ENCODE assay signal across 1 cellular context in the genomic region with DNA sequence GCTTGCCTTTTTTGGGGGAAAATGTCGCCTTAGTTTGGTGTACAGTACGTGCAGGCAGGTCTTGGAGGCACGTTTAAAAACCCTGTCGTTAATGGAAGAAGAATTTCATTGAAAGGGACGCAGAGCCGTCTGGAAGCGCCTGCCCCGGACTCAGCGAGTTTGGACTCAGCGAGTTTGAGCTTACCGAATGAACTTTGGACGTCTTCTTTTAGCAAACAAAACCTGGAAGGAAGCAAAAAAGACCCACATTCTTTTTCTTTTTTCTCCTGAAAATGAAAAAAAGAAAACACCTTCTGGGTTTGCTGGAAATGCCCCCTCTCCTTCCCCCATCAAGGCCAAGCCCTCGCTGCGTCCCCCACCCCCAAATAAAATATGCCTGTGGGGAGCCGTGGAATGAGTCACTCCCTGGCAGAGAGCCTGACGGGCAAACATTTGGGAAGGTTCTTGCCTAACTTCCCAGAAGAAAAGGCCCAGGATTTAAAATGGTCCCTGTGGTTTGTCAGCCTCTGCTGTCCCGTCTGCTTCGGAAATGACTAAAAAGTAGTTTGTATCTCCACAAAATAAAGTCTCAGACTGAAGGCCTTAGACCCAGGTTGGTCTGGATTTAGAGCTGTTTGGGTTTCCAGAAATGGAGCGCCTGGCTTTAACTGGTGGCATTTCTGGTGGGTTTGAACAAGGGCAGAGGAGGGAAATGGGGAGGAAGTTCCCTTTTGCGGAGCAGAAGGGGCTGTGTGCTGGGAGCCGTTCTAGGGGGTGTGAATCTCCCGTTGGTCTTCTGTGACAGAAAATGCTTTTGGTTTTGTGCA.
TF ChIP-seq lines count a peak whose summit lies in the region.

No MANE protein-coding gene starts in this region.

TF ChIP-seq in HepG2, 621 proteins besides CTCF, POLR2A, EP300 and RAD21 (continued from another document and continues in another):
- TF ChIP-seq, protein P1, sequence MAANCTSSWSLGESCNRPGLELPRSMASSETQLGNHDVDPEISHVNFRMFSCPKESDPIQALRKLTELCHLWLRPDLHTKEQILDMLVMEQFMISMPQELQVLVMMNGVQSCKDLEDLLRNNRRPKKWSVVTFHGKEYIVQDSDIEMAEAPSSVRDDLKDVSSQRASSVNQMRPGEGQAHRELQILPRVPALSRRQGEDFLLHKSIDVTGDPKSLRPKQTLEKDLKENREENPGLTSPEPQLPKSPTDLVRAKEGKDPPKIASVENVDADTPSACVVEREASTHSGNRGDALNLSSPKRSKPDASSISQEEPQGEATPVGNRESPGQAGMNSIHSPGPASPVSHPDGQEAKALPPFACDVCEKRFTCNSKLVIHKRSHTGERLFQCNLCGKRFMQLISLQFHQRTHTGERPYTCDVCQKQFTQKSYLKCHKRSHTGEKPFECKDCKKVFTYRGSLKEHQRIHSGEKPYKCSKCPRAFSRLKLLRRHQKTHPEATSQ (CRISPR knock-in tag; IDR thresholded peaks at IDR 0.05; ENCODE audit: borderline replicate concordance): no peak
- TF ChIP-seq SRSF9 (IDR thresholded peaks at IDR 0.05; ENCODE audit: borderline replicate concordance, insufficient read depth, low read depth, low read length, poor library complexity, severe bottlenecking) (no peak), NFIC (IDR thresholded peaks at IDR 0.05; ENCODE audit: low read length) (peak; percentile 92), SATB2 (CRISPR knock-in tag; IDR thresholded peaks at IDR 0.05) (no peak), MTA3 (CRISPR knock-in tag; IDR thresholded peaks at IDR 0.05) (no peak), XBP1 (CRISPR knock-in tag; IDR thresholded peaks at IDR 0.05) (no peak), LCORL (IDR thresholded peaks at IDR 0.05) (peak; percentile 61), LCORL (CRISPR knock-in tag; IDR thresholded peaks at IDR 0.05) (peak; percentile 95), ZBTB3 (CRISPR knock-in tag; IDR thresholded peaks at IDR 0.05; ENCODE audit: borderline replicate concordance, low read depth) (no peak), ZNF264 (CRISPR knock-in tag; IDR thresholded peaks at IDR 0.05) (no peak), HNRNPH1 (optimal IDR thresholded peaks at IDR 0.05; ENCODE audit: low read depth, low read length) (no peak), PRMT3 (CRISPR knock-in tag; IDR thresholded peaks at IDR 0.05; ENCODE audit: borderline replicate concordance, low read depth) (no peak), RFX1 (IDR thresholded peaks at IDR 0.05) (no peak), ZNF607 (CRISPR knock-in tag; IDR thresholded peaks at IDR 0.05; ENCODE audit: borderline replicate concordance) (no peak), MIXL1 (CRISPR knock-in tag; IDR thresholded peaks at IDR 0.05) (no peak), XRCC5 (optimal IDR thresholded peaks at IDR 0.05; ENCODE audit: low read length) (no peak), ZNF354B (CRISPR knock-in tag; IDR thresholded peaks at IDR 0.05) (no peak), ZNF776 (CRISPR knock-in tag; IDR thresholded peaks at IDR 0.05) (no peak), SCMH1 (CRISPR knock-in tag; IDR thresholded peaks at IDR 0.05; ENCODE audit: borderline replicate concordance) (no peak), ARNT (IDR thresholded peaks at IDR 0.05) (no peak), KLF16 (CRISPR knock-in tag; IDR thresholded peaks at IDR 0.05) (peak in 1 of 2 experiments; percentile 49; a peak in 1 of 4 replicates), PTBP1 (IDR thresholded peaks at IDR 0.05; ENCODE audit: low read depth, low read length, poor library complexity, severe bottlenecking) (no peak)
- TF ChIP-seq, protein P2, sequence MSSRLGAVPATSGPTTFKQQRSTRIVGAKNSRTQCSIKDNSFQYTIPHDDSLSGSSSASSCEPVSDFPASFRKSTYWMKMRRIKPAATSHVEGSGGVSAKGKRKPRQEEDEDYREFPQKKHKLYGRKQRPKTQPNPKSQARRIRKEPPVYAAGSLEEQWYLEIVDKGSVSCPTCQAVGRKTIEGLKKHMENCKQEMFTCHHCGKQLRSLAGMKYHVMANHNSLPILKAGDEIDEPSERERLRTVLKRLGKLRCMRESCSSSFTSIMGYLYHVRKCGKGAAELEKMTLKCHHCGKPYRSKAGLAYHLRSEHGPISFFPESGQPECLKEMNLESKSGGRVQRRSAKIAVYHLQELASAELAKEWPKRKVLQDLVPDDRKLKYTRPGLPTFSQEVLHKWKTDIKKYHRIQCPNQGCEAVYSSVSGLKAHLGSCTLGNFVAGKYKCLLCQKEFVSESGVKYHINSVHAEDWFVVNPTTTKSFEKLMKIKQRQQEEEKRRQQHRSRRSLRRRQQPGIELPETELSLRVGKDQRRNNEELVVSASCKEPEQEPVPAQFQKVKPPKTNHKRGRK (CRISPR knock-in tag; IDR thresholded peaks at IDR 0.05): no peak
- TF ChIP-seq, protein P3, sequence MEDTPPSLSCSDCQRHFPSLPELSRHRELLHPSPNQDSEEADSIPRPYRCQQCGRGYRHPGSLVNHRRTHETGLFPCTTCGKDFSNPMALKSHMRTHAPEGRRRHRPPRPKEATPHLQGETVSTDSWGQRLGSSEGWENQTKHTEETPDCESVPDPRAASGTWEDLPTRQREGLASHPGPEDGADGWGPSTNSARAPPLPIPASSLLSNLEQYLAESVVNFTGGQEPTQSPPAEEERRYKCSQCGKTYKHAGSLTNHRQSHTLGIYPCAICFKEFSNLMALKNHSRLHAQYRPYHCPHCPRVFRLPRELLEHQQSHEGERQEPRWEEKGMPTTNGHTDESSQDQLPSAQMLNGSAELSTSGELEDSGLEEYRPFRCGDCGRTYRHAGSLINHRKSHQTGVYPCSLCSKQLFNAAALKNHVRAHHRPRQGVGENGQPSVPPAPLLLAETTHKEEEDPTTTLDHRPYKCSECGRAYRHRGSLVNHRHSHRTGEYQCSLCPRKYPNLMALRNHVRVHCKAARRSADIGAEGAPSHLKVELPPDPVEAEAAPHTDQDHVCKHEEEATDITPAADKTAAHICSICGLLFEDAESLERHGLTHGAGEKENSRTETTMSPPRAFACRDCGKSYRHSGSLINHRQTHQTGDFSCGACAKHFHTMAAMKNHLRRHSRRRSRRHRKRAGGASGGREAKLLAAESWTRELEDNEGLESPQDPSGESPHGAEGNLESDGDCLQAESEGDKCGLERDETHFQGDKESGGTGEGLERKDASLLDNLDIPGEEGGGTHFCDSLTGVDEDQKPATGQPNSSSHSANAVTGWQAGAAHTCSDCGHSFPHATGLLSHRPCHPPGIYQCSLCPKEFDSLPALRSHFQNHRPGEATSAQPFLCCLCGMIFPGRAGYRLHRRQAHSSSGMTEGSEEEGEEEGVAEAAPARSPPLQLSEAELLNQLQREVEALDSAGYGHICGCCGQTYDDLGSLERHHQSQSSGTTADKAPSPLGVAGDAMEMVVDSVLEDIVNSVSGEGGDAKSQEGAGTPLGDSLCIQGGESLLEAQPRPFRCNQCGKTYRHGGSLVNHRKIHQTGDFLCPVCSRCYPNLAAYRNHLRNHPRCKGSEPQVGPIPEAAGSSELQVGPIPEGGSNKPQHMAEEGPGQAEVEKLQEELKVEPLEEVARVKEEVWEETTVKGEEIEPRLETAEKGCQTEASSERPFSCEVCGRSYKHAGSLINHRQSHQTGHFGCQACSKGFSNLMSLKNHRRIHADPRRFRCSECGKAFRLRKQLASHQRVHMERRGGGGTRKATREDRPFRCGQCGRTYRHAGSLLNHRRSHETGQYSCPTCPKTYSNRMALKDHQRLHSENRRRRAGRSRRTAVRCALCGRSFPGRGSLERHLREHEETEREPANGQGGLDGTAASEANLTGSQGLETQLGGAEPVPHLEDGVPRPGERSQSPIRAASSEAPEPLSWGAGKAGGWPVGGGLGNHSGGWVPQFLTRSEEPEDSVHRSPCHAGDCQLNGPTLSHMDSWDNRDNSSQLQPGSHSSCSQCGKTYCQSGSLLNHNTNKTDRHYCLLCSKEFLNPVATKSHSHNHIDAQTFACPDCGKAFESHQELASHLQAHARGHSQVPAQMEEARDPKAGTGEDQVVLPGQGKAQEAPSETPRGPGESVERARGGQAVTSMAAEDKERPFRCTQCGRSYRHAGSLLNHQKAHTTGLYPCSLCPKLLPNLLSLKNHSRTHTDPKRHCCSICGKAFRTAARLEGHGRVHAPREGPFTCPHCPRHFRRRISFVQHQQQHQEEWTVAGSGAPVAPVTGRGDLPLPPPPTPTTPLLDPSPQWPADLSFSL (CRISPR knock-in tag; IDR thresholded peaks at IDR 0.05): no peak
- TF ChIP-seq, protein P4, sequence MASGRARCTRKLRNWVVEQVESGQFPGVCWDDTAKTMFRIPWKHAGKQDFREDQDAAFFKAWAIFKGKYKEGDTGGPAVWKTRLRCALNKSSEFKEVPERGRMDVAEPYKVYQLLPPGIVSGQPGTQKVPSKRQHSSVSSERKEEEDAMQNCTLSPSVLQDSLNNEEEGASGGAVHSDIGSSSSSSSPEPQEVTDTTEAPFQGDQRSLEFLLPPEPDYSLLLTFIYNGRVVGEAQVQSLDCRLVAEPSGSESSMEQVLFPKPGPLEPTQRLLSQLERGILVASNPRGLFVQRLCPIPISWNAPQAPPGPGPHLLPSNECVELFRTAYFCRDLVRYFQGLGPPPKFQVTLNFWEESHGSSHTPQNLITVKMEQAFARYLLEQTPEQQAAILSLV (CRISPR knock-in tag; IDR thresholded peaks at IDR 0.05; ENCODE audit: borderline replicate concordance): no peak
- TF ChIP-seq, protein P5, sequence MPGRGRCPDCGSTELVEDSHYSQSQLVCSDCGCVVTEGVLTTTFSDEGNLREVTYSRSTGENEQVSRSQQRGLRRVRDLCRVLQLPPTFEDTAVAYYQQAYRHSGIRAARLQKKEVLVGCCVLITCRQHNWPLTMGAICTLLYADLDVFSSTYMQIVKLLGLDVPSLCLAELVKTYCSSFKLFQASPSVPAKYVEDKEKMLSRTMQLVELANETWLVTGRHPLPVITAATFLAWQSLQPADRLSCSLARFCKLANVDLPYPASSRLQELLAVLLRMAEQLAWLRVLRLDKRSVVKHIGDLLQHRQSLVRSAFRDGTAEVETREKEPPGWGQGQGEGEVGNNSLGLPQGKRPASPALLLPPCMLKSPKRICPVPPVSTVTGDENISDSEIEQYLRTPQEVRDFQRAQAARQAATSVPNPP (CRISPR knock-in tag; IDR thresholded peaks at IDR 0.05): no peak
- TF ChIP-seq, protein P6, sequence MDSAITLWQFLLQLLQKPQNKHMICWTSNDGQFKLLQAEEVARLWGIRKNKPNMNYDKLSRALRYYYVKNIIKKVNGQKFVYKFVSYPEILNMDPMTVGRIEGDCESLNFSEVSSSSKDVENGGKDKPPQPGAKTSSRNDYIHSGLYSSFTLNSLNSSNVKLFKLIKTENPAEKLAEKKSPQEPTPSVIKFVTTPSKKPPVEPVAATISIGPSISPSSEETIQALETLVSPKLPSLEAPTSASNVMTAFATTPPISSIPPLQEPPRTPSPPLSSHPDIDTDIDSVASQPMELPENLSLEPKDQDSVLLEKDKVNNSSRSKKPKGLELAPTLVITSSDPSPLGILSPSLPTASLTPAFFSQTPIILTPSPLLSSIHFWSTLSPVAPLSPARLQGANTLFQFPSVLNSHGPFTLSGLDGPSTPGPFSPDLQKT (CRISPR knock-in tag; IDR thresholded peaks at IDR 0.05; ENCODE audit: borderline replicate concordance): no peak
- TF ChIP-seq, protein P7, sequence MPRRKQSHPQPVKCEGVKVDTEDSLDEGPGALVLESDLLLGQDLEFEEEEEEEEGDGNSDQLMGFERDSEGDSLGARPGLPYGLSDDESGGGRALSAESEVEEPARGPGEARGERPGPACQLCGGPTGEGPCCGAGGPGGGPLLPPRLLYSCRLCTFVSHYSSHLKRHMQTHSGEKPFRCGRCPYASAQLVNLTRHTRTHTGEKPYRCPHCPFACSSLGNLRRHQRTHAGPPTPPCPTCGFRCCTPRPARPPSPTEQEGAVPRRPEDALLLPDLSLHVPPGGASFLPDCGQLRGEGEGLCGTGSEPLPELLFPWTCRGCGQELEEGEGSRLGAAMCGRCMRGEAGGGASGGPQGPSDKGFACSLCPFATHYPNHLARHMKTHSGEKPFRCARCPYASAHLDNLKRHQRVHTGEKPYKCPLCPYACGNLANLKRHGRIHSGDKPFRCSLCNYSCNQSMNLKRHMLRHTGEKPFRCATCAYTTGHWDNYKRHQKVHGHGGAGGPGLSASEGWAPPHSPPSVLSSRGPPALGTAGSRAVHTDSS (CRISPR knock-in tag; conservative IDR thresholded peaks at IDR 0.05): no peak
- TF ChIP-seq, protein P8, sequence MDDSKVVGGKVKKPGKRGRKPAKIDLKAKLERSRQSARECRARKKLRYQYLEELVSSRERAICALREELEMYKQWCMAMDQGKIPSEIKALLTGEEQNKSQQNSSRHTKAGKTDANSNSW (CRISPR knock-in tag; IDR thresholded peaks at IDR 0.05; ENCODE audit: borderline replicate concordance): no peak
- TF ChIP-seq, protein P9, sequence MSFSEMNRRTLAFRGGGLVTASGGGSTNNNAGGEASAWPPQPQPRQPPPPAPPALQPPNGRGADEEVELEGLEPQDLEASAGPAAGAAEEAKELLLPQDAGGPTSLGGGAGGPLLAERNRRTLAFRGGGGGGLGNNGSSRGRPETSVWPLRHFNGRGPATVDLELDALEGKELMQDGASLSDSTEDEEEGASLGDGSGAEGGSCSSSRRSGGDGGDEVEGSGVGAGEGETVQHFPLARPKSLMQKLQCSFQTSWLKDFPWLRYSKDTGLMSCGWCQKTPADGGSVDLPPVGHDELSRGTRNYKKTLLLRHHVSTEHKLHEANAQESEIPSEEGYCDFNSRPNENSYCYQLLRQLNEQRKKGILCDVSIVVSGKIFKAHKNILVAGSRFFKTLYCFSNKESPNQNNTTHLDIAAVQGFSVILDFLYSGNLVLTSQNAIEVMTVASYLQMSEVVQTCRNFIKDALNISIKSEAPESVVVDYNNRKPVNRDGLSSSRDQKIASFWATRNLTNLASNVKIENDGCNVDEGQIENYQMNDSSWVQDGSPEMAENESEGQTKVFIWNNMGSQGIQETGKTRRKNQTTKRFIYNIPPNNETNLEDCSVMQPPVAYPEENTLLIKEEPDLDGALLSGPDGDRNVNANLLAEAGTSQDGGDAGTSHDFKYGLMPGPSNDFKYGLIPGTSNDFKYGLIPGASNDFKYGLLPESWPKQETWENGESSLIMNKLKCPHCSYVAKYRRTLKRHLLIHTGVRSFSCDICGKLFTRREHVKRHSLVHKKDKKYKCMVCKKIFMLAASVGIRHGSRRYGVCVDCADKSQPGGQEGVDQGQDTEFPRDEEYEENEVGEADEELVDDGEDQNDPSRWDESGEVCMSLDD (CRISPR knock-in tag; IDR thresholded peaks at IDR 0.05; ENCODE audit: borderline replicate concordance): no peak
- TF ChIP-seq, protein P10, sequence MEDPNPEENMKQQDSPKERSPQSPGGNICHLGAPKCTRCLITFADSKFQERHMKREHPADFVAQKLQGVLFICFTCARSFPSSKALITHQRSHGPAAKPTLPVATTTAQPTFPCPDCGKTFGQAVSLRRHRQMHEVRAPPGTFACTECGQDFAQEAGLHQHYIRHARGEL (CRISPR knock-in tag; IDR thresholded peaks at IDR 0.05): no peak
- TF ChIP-seq, protein P11, sequence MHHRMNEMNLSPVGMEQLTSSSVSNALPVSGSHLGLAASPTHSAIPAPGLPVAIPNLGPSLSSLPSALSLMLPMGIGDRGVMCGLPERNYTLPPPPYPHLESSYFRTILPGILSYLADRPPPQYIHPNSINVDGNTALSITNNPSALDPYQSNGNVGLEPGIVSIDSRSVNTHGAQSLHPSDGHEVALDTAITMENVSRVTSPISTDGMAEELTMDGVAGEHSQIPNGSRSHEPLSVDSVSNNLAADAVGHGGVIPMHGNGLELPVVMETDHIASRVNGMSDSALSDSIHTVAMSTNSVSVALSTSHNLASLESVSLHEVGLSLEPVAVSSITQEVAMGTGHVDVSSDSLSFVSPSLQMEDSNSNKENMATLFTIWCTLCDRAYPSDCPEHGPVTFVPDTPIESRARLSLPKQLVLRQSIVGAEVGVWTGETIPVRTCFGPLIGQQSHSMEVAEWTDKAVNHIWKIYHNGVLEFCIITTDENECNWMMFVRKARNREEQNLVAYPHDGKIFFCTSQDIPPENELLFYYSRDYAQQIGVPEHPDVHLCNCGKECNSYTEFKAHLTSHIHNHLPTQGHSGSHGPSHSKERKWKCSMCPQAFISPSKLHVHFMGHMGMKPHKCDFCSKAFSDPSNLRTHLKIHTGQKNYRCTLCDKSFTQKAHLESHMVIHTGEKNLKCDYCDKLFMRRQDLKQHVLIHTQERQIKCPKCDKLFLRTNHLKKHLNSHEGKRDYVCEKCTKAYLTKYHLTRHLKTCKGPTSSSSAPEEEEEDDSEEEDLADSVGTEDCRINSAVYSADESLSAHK (CRISPR knock-in tag; IDR thresholded peaks at IDR 0.05; ENCODE audit: borderline replicate concordance): no peak
